In genomic region chr22:35349368-35349703, GRCh38 we compare ENCODE assay signal across 1 cellular context.
TF ChIP-seq lines count a peak whose summit lies in the region.

No MANE protein-coding gene starts in this region.

TF ChIP-seq in SK-N-SH, 30 proteins besides CTCF, POLR2A, EP300 and RAD21 (continued from another document):
- no peak for TF ChIP-seq NRF1 (IDR thresholded peaks at IDR 0.05; ENCODE audit: low read depth, low read length)
- TF ChIP-seq CHD2 (IDR thresholded peaks at IDR 0.05; ENCODE audit: low read length, partially characterized antibody) = no peak
- TF ChIP-seq GATA2 (CRISPR knock-in tag; IDR thresholded peaks at IDR 0.05) = no peak
- no peak for TF ChIP-seq TAF1 (IDR thresholded peaks at IDR 0.05; ENCODE audit: borderline replicate concordance, low read depth, low read length)
- no peak for TF ChIP-seq SIN3A (IDR thresholded peaks at IDR 0.05; ENCODE audit: borderline replicate concordance, low read depth, low read length)
- no peak for TF ChIP-seq ELF1 (IDR thresholded peaks at IDR 0.05)
- TF ChIP-seq MAX (IDR thresholded peaks at IDR 0.05; ENCODE audit: low read depth) = no peak
- no peak for TF ChIP-seq POLR2AphosphoS5 (IDR thresholded peaks at IDR 0.05; ENCODE audit: low read depth, low read length)
